In genomic region chr18:49492694-49493033, GRCh38 we compare ENCODE assay signal across 8 cellular contexts. TPM values are rescaled to one million over a fixed set of nuclear protein-coding genes. Genes with fewer than 3 reads are reported as not detected.
A peak's percentile ranks its signal among the peaks of the same experiment; 100 is the strongest.
DNase-seq lines count a peak whose midpoint lies in the region; ATAC-seq and TF ChIP-seq lines count a peak whose summit lies in the region.

No MANE protein-coding gene starts in this region.

- H4K8ac ChIP-seq in H9 (replicated peaks; ENCODE audit: insufficient read length, low read depth, low read length) (no peak overlapping the region), mesendoderm (ENCODE audit: low read depth, low read length) (no peak overlapping the region)

- H3K36me3 Mint-ChIP-seq in CD4-positive, CD25-positive, alpha-beta regulatory T cell = peaks cover 33% of the 10 kb centered on the region
- H3K36me3 Mint-ChIP-seq in H9 (ENCODE audit: insufficient read depth in 1 of 3, low read depth in 3 of 3) = peaks cover 35 to 46% (median 41%) of the 10 kb centered on the region in 3 experiments
- peaks cover 40% of the 10 kb centered on the region for H3K36me3 Mint-ChIP-seq in activated T-helper 1 cell treated with anti-CD3 and anti-CD28 coated beads, Interleukin-12 subunit alpha, Interleukin-12 subunit beta, Interleukin-2, Interleukin-4 antibody, amounts not matched to agents 30 ng/mL and 10 ng/mL and 1 ng/mL, durations not matched to agents 14 hours and 24 hours and 36 hours (ENCODE audit: low read depth)

- H3K27me3 Mint-ChIP-seq in CD4-positive, CD25-positive, alpha-beta regulatory T cell = peaks cover 9% of the 10 kb centered on the region
- H3K27me3 Mint-ChIP-seq in H9 (ENCODE audit: low read depth) = no peaks in the 10 kb centered on the region; the same call in 1 of the 2 replicates
- no peaks in the 10 kb centered on the region for H3K27me3 Mint-ChIP-seq in activated T-helper 1 cell treated with anti-CD3 and anti-CD28 coated beads, Interleukin-12 subunit alpha, Interleukin-12 subunit beta, Interleukin-2, Interleukin-4 antibody, amounts not matched to agents 30 ng/mL and 10 ng/mL and 1 ng/mL, durations not matched to agents 14 hours and 24 hours and 36 hours (ENCODE audit: insufficient read depth)

- H3K27ac ChIP-seq in CD4-positive, CD25-positive, alpha-beta regulatory T cell (ENCODE audit: insufficient read depth, low read length, poor library complexity, severe bottlenecking) = no peak overlapping the region
- H3K27ac ChIP-seq in H9 (ENCODE audit: insufficient read length, low read depth, low read length) (no peak overlapping the region), mesendoderm (ENCODE audit: low read depth, low read length) (no peak overlapping the region)

- peaks cover 6% of the 10 kb centered on the region for H3K79me2 ChIP-seq in H9 (ENCODE audit: insufficient read depth, low read length)
- peaks cover 22% of the 10 kb centered on the region for H3K79me2 ChIP-seq in mesendoderm (ENCODE audit: control insufficient read depth, insufficient read depth, low read length)

- no peak overlapping the region for H2AK5ac ChIP-seq in H9 (ENCODE audit: insufficient read length, low read length)
- no peak overlapping the region for H2AK5ac ChIP-seq in mesendoderm (ENCODE audit: low read length)

- H2BK120ac ChIP-seq in H9 (ENCODE audit: low read depth, low read length, poor library complexity, severe bottlenecking) (no peak overlapping the region), mesendoderm (ENCODE audit: low read depth, low read length) (no peak overlapping the region)

- no peak overlapping the region for H2BK5ac ChIP-seq in H9 (ENCODE audit: insufficient read length, low read length)
- H2BK5ac ChIP-seq in mesendoderm (ENCODE audit: low read length) = no peak overlapping the region

- intact Hi-C loops in activated T-helper 1 cell treated with anti-CD3 and anti-CD28 coated beads, Interleukin-12 subunit alpha, Interleukin-12 subunit beta, Interleukin-2, Interleukin-4 antibody, amounts not matched to agents 30 ng/mL and 10 ng/mL and 1 ng/mL, durations not matched to agents 14 hours and 24 hours and 36 hours (cut with micrococcal nuclease) = loop anchor here (1.0 to 10.0 kb wide), 7 partner anchors 32 to 1704 kb away; partner anchors contain the start of genes ACAA2, CFAP53, DYM and MBD1

- no peak overlapping the region for H4K91ac ChIP-seq in H9 (ENCODE audit: insufficient read length, low read depth, low read length)

- H3K4ac ChIP-seq in H9 (ENCODE audit: low read depth, low read length) = no peak overlapping the region
- H3K4ac ChIP-seq in mesendoderm (ENCODE audit: low read depth, low read length) = no peak overlapping the region

- TF ChIP-seq CTCF in H9 (conservative IDR thresholded peaks at IDR 0.05) = no peak

- no peaks in the 10 kb centered on the region for H3K79me1 ChIP-seq in H9 (ENCODE audit: insufficient read depth, low read depth, low read length, poor library complexity, severe bottlenecking)
- peaks cover 2% of the 10 kb centered on the region for H3K79me1 ChIP-seq in mesendoderm (ENCODE audit: low read length)

- peaks cover 33% of the 10 kb centered on the region for H3K4me1 ChIP-seq in CD4-positive, CD25-positive, alpha-beta regulatory T cell (ENCODE audit: control insufficient read depth, insufficient read depth, low read length, poor library complexity, severe bottlenecking)
- H3K4me1 ChIP-seq in H9 (ENCODE audit: insufficient read depth, low read length) (0 out of 2 replicates have a peak, but pooled peaks cover 2% of the 10 kb centered on the region), mesendoderm (ENCODE audit: control insufficient read depth, low read depth, low read length) (peaks cover 5% of the 10 kb centered on the region)

- no peak for DNase-seq in CD4-positive, CD25-positive, alpha-beta regulatory T cell
- DNase-seq in H9 = no peak
- no peak for DNase-seq in activated T-helper 1 cell treated with anti-CD3 and anti-CD28 coated beads, Interleukin-12 subunit alpha, Interleukin-12 subunit beta, Interleukin-2, Interleukin-4 antibody, amounts not matched to agents 30 ng/mL and 10 ng/mL and 1 ng/mL, durations not matched to agents 14 hours and 24 hours and 36 hours (ENCODE audit: low spot score)
- no peak for DNase-seq in mesendoderm
- no peak for DNase-seq in DMS153 treated with DMSO at 0.1 percent for 48 hours (lab: John Stamatoyannopoulos, UW; ENCODE audit: unreplicated experiment)
- DNase-seq in NCI-H2196 (lab: John Stamatoyannopoulos, UW; ENCODE audit: unreplicated experiment) = no peak
- no peak for DNase-seq in NCI-H524 treated with DMSO at 0.1 percent for 48 hours (lab: John Stamatoyannopoulos, UW)

- H3K18ac ChIP-seq in H9 (ENCODE audit: insufficient read length, low read depth, low read length) = no peak overlapping the region
- peak overlapping the region; percentile 32 for H3K18ac ChIP-seq in mesendoderm (ENCODE audit: low read length)

- no peaks in the 10 kb centered on the region for H3K9me3 ChIP-seq in CD4-positive, CD25-positive, alpha-beta regulatory T cell (ENCODE audit: control insufficient read depth in 2 of 2, low read length in 2 of 2)
- no peaks in the 10 kb centered on the region for H3K9me3 ChIP-seq in H9 (ENCODE audit: control insufficient read depth, low read depth, low read length)

- H3T11ph ChIP-seq in H9 (ENCODE audit: low read length) = no peak overlapping the region

- no peak overlapping the region for H2BK20ac ChIP-seq in H9 (ENCODE audit: low read depth, low read length, poor library complexity, severe bottlenecking)

- peaks cover 37% of the 10 kb centered on the region for H3K36me3 ChIP-seq in CD4-positive, CD25-positive, alpha-beta regulatory T cell (ENCODE audit: control insufficient read depth, insufficient read depth, low read length)
- H3K36me3 ChIP-seq in mesendoderm (ENCODE audit: control insufficient read depth, insufficient read depth, low read length) = peaks cover 17% of the 10 kb centered on the region

- peak overlapping the region in 2 of 3 donors; percentile 92 to 94 for H3K27ac Mint-ChIP-seq in CD4-positive, CD25-positive, alpha-beta regulatory T cell
- H3K27ac Mint-ChIP-seq in H9 = peak overlapping the region in 1 of 3 experiments; percentile 94; a peak in 2 of 7 replicates
- H3K27ac Mint-ChIP-seq in activated T-helper 1 cell treated with anti-CD3 and anti-CD28 coated beads, Interleukin-12 subunit alpha, Interleukin-12 subunit beta, Interleukin-2, Interleukin-4 antibody, amounts not matched to agents 30 ng/mL and 10 ng/mL and 1 ng/mL, durations not matched to agents 14 hours and 24 hours and 36 hours = no peak overlapping the region

- no peak overlapping the region for H2BK15ac ChIP-seq in H9 (ENCODE audit: low read depth, low read length)
- peak overlapping the region; percentile 14 for H2BK15ac ChIP-seq in mesendoderm (replicated peaks; ENCODE audit: low read depth)

- H2BK12ac ChIP-seq in H9 (ENCODE audit: insufficient read length, low read depth, low read length) = no peak overlapping the region

- no peak overlapping the region for H2AFZ ChIP-seq in H9 (ENCODE audit: low read length)

- peak overlapping the region; percentile 84 for H3K4me3 ChIP-seq in CD4-positive, CD25-positive, alpha-beta regulatory T cell (ENCODE audit: low read depth, low read length)
- no peak overlapping the region for H3K4me3 ChIP-seq in mesendoderm (ENCODE audit: low read length)

- no peaks in the 10 kb centered on the region for H3K9me3 Mint-ChIP-seq in CD4-positive, CD25-positive, alpha-beta regulatory T cell
- no peaks in the 10 kb centered on the region for H3K9me3 Mint-ChIP-seq in H9
- H3K9me3 Mint-ChIP-seq in activated T-helper 1 cell treated with anti-CD3 and anti-CD28 coated beads, Interleukin-12 subunit alpha, Interleukin-12 subunit beta, Interleukin-2, Interleukin-4 antibody, amounts not matched to agents 30 ng/mL and 10 ng/mL and 1 ng/mL, durations not matched to agents 14 hours and 24 hours and 36 hours = no peaks in the 10 kb centered on the region

- H4K20me1 ChIP-seq in H9 (ENCODE audit: control insufficient read depth, insufficient read depth, insufficient read length) = no peaks in the 10 kb centered on the region

- H3K9ac ChIP-seq in H9 (ENCODE audit: extremely low read depth, insufficient read length, low read length) = no peak overlapping the region
- peak overlapping the region; percentile 35 for H3K9ac ChIP-seq in mesendoderm (ENCODE audit: low read length)

- no peaks in the 10 kb centered on the region for H3K23me2 ChIP-seq in H9 (ENCODE audit: insufficient read length, low read depth, low read length, poor library complexity, severe bottlenecking)

- peak overlapping the region in 3 of 4 donors; percentile 89 to 97 (median 94) for H3K4me3 Mint-ChIP-seq in CD4-positive, CD25-positive, alpha-beta regulatory T cell
- peak overlapping the region; percentile 98 to 100 for H3K4me3 Mint-ChIP-seq in H9
- peak overlapping the region; percentile 93 for H3K4me3 Mint-ChIP-seq in activated T-helper 1 cell treated with anti-CD3 and anti-CD28 coated beads, Interleukin-12 subunit alpha, Interleukin-12 subunit beta, Interleukin-2, Interleukin-4 antibody, amounts not matched to agents 30 ng/mL and 10 ng/mL and 1 ng/mL, durations not matched to agents 14 hours and 24 hours and 36 hours

- H3K27me3 ChIP-seq in CD4-positive, CD25-positive, alpha-beta regulatory T cell (ENCODE audit: control insufficient read depth, insufficient read depth, low read length) = no peaks in the 10 kb centered on the region
- H3K27me3 ChIP-seq in H9 (ENCODE audit: insufficient read depth, low read length) = no peaks in the 10 kb centered on the region
- H3K27me3 ChIP-seq in mesendoderm (ENCODE audit: insufficient read depth, low read length, poor library complexity) = no peaks in the 10 kb centered on the region

- WGBS in H9 (ENCODE audit: extremely low coverage, insufficient read length, low lambda C conversion rate) = no CpG with 5 or more reads among the region's 6 CpGs
- WGBS in mesendoderm (ENCODE audit: extremely low coverage, insufficient coverage, low lambda C conversion rate) = no CpG with 5 or more reads among the region's 6 CpGs

- H3K56ac ChIP-seq in H9 (ENCODE audit: insufficient read length, low read depth, low read length) = no peak overlapping the region
- H3K56ac ChIP-seq in mesendoderm (ENCODE audit: low read length) = peak overlapping the region; percentile 81

- H3K4me1 Mint-ChIP-seq in CD4-positive, CD25-positive, alpha-beta regulatory T cell = peaks cover 23 to 46% (median 32%) of the 10 kb centered on the region in 4 donors
- H3K4me1 Mint-ChIP-seq in H9 = peaks cover 62 to 77% of the 10 kb centered on the region in 2 experiments
- H3K4me1 Mint-ChIP-seq in activated T-helper 1 cell treated with anti-CD3 and anti-CD28 coated beads, Interleukin-12 subunit alpha, Interleukin-12 subunit beta, Interleukin-2, Interleukin-4 antibody, amounts not matched to agents 30 ng/mL and 10 ng/mL and 1 ng/mL, durations not matched to agents 14 hours and 24 hours and 36 hours (ENCODE audit: low read depth) = peaks cover 48% of the 10 kb centered on the region

- ATAC-seq in CD4-positive, CD25-positive, alpha-beta regulatory T cell (ENCODE audit: low read depth in 2 of 2) = no peak
- no peak for ATAC-seq in GM19395 (IDR thresholded peaks at IDR 0.05; ENCODE audit: unreplicated experiment)

- H3K14ac ChIP-seq in H9 (ENCODE audit: insufficient read depth, low read length) = no peak overlapping the region

- H3K4me2 ChIP-seq in H9 (ENCODE audit: insufficient read depth, insufficient read length, low read length) (no peak overlapping the region), mesendoderm (ENCODE audit: low read length) (no peak overlapping the region)

- H4K5ac ChIP-seq in H9 (ENCODE audit: insufficient read length, low read depth, low read length) (no peak overlapping the region), mesendoderm (ENCODE audit: low read length) (no peak overlapping the region)

- no peak overlapping the region for H3K23ac ChIP-seq in H9 (ENCODE audit: insufficient read length, low read depth, low read length)
- no peak overlapping the region for H3K23ac ChIP-seq in mesendoderm (ENCODE audit: low read length)

RNA-seq across cellular contexts. Expression of gene RPL17, which starts 0.4 kb away (rescaled TPM):
- total RNA-seq in CD4-positive, CD25-positive, alpha-beta regulatory T cell = 1,805 TPM
- polyA plus RNA-seq in CD4-positive, CD25-positive, alpha-beta regulatory T cell = 1,000 to 10,000 TPM; 1,527 to 2,169 (median 1,887) TPM
- total RNA-seq in H9 (2021) = 2,741 and 2,816 TPM in 2 replicates
- total RNA-seq in activated T-helper 1 cell treated with anti-CD3 and anti-CD28 coated beads, Interleukin-12 subunit alpha, Interleukin-12 subunit beta, Interleukin-2, Interleukin-4 antibody, amounts not matched to agents 30 ng/mL and 10 ng/mL and 1 ng/mL, durations not matched to agents 14 hours and 24 hours and 36 hours = 2,043 and 2,063 TPM in 2 replicates
- 4,812 TPM for polyA plus RNA-seq in mesendoderm (2013, experiment 1 of 2)
- polyA plus RNA-seq in mesendoderm (2013, experiment 2 of 2) = 4,866 TPM

RNA-seq across cellular contexts. Expression of gene C18orf32, which starts 5.6 kb away (rescaled TPM):
- 34.8 TPM for total RNA-seq in CD4-positive, CD25-positive, alpha-beta regulatory T cell
- polyA plus RNA-seq in CD4-positive, CD25-positive, alpha-beta regulatory T cell = 100 to 1,000 TPM in 2 of 4 donors, 10 to 100 TPM in 2; 91.4 to 108 (median 99.8) TPM
- total RNA-seq in H9 (2021) = 24.4 and 26.7 TPM in 2 replicates
- total RNA-seq in activated T-helper 1 cell treated with anti-CD3 and anti-CD28 coated beads, Interleukin-12 subunit alpha, Interleukin-12 subunit beta, Interleukin-2, Interleukin-4 antibody, amounts not matched to agents 30 ng/mL and 10 ng/mL and 1 ng/mL, durations not matched to agents 14 hours and 24 hours and 36 hours = 28.7 and 31.2 TPM in 2 replicates
- polyA plus RNA-seq in mesendoderm (2013, experiment 1 of 2) = 35.0 TPM
- 34.4 TPM for polyA plus RNA-seq in mesendoderm (2013, experiment 2 of 2)

RNA-seq across cellular contexts. Expression of gene DYM, which starts 32.2 kb away (rescaled TPM):
- 67.3 TPM for total RNA-seq in CD4-positive, CD25-positive, alpha-beta regulatory T cell
- polyA plus RNA-seq in CD4-positive, CD25-positive, alpha-beta regulatory T cell = 10 to 100 TPM; 30.1 to 42.4 (median 35.3) TPM
- total RNA-seq in H9 (2021) = 53.8 and 57.4 TPM in 2 replicates
- 56.9 and 66.1 TPM in 2 replicates for total RNA-seq in activated T-helper 1 cell treated with anti-CD3 and anti-CD28 coated beads, Interleukin-12 subunit alpha, Interleukin-12 subunit beta, Interleukin-2, Interleukin-4 antibody, amounts not matched to agents 30 ng/mL and 10 ng/mL and 1 ng/mL, durations not matched to agents 14 hours and 24 hours and 36 hours
- 39.7 TPM for polyA plus RNA-seq in mesendoderm (2013, experiment 1 of 2)
- polyA plus RNA-seq in mesendoderm (2013, experiment 2 of 2) = 40.0 TPM
